Comparison of ENCODE assay signal across 7 cellular contexts in the genomic region with DNA sequence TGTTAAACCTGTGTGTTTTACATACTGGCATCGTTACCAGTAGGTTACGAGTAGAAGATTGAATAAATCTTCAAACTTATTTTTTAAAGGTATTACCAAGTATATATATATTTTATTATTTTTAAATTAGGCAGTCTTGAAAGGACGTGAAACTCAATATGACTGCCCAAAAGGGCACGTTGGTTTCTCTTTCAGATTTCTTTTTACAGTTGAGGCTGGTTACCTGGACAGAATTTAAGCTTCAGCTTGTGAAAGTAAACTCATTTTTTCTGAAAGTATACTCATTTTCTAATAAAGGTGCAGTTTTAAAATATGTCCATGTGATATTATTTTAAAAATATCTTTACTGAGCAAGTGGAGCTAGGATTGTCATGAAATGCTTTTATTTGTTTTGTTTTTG. TPM values are rescaled to one million over a fixed set of nuclear protein-coding genes. Genes with fewer than 3 reads are reported as not detected.
DNase-seq lines count a peak whose midpoint lies in the region; ATAC-seq and TF ChIP-seq lines count a peak whose summit lies in the region.

No MANE protein-coding gene starts in this region.

- no peaks in the 10 kb centered on the region for H3K9me3 Mint-ChIP-seq in activated T-helper 17 cell treated with anti-CD3 and anti-CD28 coated beads, Interleukin-2, amount 50 U/mL, for 72 hours

- no peak for DNase-seq in HL-60 (ENCODE audit: low read depth in 1 of 2, low spot score in 1 of 2)
- DNase-seq in stomach: no peak
- no peak for DNase-seq in D341Med (ENCODE audit: low spot score)
- DNase-seq in DMS153 treated with DMSO at 0.1 percent for 48 hours (lab: John Stamatoyannopoulos, UW; ENCODE audit: unreplicated experiment): no peak
- DNase-seq in sciatic nerve (ENCODE audit: low spot score): no peak

- H3K4me1 Mint-ChIP-seq in activated T-helper 17 cell treated with anti-CD3 and anti-CD28 coated beads, Interleukin-2, amount 50 U/mL, for 72 hours: peaks cover 25% of the 10 kb centered on the region

- 6 to 12% (median 7%) methylated on average over 4 of the region's 4 CpGs for WGBS in stomach, 5 donors

- peaks cover 3% of the 10 kb centered on the region for H3K4me1 ChIP-seq in iPS-15b (ENCODE audit: control insufficient read depth, insufficient read depth, low read length)
- peaks cover 20 to 67% (median 48%) of the 10 kb centered on the region in 4 donors for H3K4me1 ChIP-seq in stomach

- H3K4me3 ChIP-seq in HL-60 (replicated peaks; ENCODE audit: insufficient read depth, low read length): peak overlapping the region; percentile 63
- peak overlapping the region; percentile 85 for H3K4me3 ChIP-seq in iPS-15b (ENCODE audit: low read depth, low read length)
- H3K4me3 ChIP-seq in stomach: peak overlapping the region; percentile 67 to 98 (median 87)

- ATAC-seq in activated T-helper 17 cell treated with anti-CD3 and anti-CD28 coated beads, Interleukin-2, amount 50 U/mL, for 72 hours (replicated peaks): no peak
- ATAC-seq in sciatic nerve: no peak

- TF ChIP-seq CTCF in HL-60 (IDR thresholded peaks at IDR 0.05; ENCODE audit: insufficient read depth, low read length) (no peak), stomach (IDR thresholded peaks at IDR 0.05) (no peak)

- no peak for TF ChIP-seq EP300 in stomach (IDR thresholded peaks at IDR 0.05)

- H3K4me3 Mint-ChIP-seq in activated T-helper 17 cell treated with anti-CD3 and anti-CD28 coated beads, Interleukin-2, amount 50 U/mL, for 72 hours: no peak overlapping the region

- H3K27me3 Mint-ChIP-seq in activated T-helper 17 cell treated with anti-CD3 and anti-CD28 coated beads, Interleukin-2, amount 50 U/mL, for 72 hours: no peaks in the 10 kb centered on the region

- H3K9me3 ChIP-seq in iPS-15b (ENCODE audit: control insufficient read depth, insufficient read depth, low read length): no peaks in the 10 kb centered on the region
- H3K9me3 ChIP-seq in stomach: no peaks in the 10 kb centered on the region

- intact Hi-C loops in stomach (cut with DNase I; ENCODE audit: low total_unique reads): no loop called here
- intact Hi-C loops in sciatic nerve (cut with DNase I): no loop called here

- TF ChIP-seq POLR2A in stomach (IDR thresholded peaks at IDR 0.05): no peak

- no peak overlapping the region for H3K27ac ChIP-seq in HL-60 (replicated peaks)
- H3K27ac ChIP-seq in stomach: peak overlapping the region in 4 of 5 donors; percentile 98 to 100 (median 99)

- peak overlapping the region; percentile 38 for H3K9ac ChIP-seq in iPS-15b (ENCODE audit: low read depth, low read length)

- peak overlapping the region; percentile 90 for H3K27ac Mint-ChIP-seq in activated T-helper 17 cell treated with anti-CD3 and anti-CD28 coated beads, Interleukin-2, amount 50 U/mL, for 72 hours

- H3K36me3 ChIP-seq in iPS-15b (ENCODE audit: control insufficient read depth, insufficient read depth, low read length): no peaks in the 10 kb centered on the region
- peaks cover 0 to 22% (median 11%) of the 10 kb centered on the region in 4 donors for H3K36me3 ChIP-seq in stomach

- H3K27me3 ChIP-seq in HL-60 (ENCODE audit: insufficient read depth, poor library complexity, severe bottlenecking) (no peaks in the 10 kb centered on the region), iPS-15b (ENCODE audit: control insufficient read depth, insufficient read depth, low read length) (peaks cover 2% of the 10 kb centered on the region), stomach (no peaks in the 10 kb centered on the region)

- peaks cover 24% of the 10 kb centered on the region for H3K36me3 Mint-ChIP-seq in activated T-helper 17 cell treated with anti-CD3 and anti-CD28 coated beads, Interleukin-2, amount 50 U/mL, for 72 hours (ENCODE audit: low read depth)

RNA-seq across cellular contexts. Expression of gene FBXO7, which starts 1.7 kb away (rescaled TPM):
- total RNA-seq in activated T-helper 17 cell treated with anti-CD3 and anti-CD28 coated beads, Interleukin-2, amount 50 U/mL, for 72 hours: 10 to 100 TPM; 76.4 to 79.8 TPM
- 100 to 1,000 TPM in 1 of 5 donors, 10 to 100 TPM in 4; 44.9 to 132 (median 66.9) TPM for total RNA-seq in stomach
- 10 to 100 TPM; 53.5 to 86.6 (median 64.9) TPM for polyA plus RNA-seq in stomach
- total RNA-seq in sciatic nerve: 109 TPM

RNA-seq across cellular contexts. Expression of gene BPIFC, which starts 12.0 kb away (rescaled TPM):
- total RNA-seq in activated T-helper 17 cell treated with anti-CD3 and anti-CD28 coated beads, Interleukin-2, amount 50 U/mL, for 72 hours: not detected
- total RNA-seq in stomach: not detected
- polyA plus RNA-seq in stomach: not detected
- not detected for total RNA-seq in sciatic nerve
